ENCODE assay signal across 1 cellular context in the genomic region with DNA sequence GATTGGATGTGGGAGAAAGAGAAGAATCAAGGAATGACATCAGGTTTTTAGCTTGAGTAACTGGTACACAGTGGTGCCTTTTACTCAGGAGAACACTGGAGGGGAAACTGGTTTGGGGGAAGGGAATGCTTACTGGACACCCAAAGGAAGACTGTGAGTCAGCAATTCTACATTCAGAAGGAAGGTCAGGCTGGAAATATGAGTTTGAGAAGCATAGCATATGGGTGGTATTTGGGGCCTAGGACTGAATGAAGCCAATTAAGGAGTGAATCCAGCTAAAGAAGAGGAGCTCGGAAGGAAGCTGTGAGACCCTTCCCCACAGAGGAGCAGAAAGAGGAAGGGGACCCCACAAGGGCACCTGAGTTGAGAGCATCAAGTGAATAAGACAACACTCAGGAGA.
TF ChIP-seq lines count a peak whose summit lies in the region.

No MANE protein-coding gene starts in this region.

TF ChIP-seq in HepG2, 621 proteins besides CTCF, POLR2A, EP300 and RAD21:
- peak; percentile 52 for TF ChIP-seq MAFF (IDR thresholded peaks at IDR 0.05; ENCODE audit: low read depth, low read length)
- TF ChIP-seq PPARG (CRISPR knock-in tag; conservative IDR thresholded peaks at IDR 0.05) = no peak
- TF ChIP-seq MEIS1 (CRISPR knock-in tag; IDR thresholded peaks at IDR 0.05; ENCODE audit: borderline replicate concordance) = no peak
- peak; percentile 36; the same call in 1 of the 2 replicates for TF ChIP-seq NFE2L2 (IDR thresholded peaks at IDR 0.05; ENCODE audit: low read length)
- peak; percentile 52; the same call in 1 of the 2 replicates for TF ChIP-seq NFE2 (CRISPR knock-in tag; IDR thresholded peaks at IDR 0.05)
- TF ChIP-seq, protein P1, sequence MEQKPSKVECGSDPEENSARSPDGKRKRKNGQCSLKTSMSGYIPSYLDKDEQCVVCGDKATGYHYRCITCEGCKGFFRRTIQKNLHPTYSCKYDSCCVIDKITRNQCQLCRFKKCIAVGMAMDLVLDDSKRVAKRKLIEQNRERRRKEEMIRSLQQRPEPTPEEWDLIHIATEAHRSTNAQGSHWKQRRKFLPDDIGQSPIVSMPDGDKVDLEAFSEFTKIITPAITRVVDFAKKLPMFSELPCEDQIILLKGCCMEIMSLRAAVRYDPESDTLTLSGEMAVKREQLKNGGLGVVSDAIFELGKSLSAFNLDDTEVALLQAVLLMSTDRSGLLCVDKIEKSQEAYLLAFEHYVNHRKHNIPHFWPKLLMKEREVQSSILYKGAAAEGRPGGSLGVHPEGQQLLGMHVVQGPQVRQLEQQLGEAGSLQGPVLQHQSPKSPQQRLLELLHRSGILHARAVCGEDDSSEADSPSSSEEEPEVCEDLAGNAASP (CRISPR knock-in tag; IDR thresholded peaks at IDR 0.05; ENCODE audit: borderline replicate concordance) = no peak
- peak; percentile 41 to 72; a peak in 3 of 4 replicates for TF ChIP-seq MAFK (conservative IDR thresholded peaks at IDR 0.05 in 1 of 2, IDR thresholded peaks at IDR 0.05 in 1 of 2; ENCODE audit: low read length in 2 of 2)
- no peak for TF ChIP-seq ZNF460 (CRISPR knock-in tag; IDR thresholded peaks at IDR 0.05; ENCODE audit: borderline replicate concordance)
- no peak for TF ChIP-seq GTF3A (CRISPR knock-in tag; conservative IDR thresholded peaks at IDR 0.05)
